In the genomic region with DNA sequence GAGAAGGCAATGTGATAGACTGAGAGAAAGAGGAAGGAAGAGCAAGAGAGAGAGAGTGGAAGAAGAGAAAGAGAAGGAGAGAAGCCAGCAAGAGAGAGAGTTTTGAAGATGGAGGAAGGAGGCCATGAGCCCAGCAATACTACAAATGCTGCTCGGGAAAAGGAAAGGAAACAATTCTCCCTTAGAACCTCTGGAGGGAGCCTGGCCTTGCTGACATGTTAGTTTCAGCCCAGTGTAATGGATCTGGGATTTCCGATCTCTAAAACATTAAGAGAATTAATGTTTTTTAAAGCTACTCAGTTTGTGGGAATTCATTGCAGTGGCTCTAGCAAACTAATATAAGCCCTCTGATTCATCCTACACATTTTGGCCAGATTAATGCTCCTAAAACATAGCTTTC, we compare ENCODE assay signal across 14 cellular contexts.
DNase-seq lines count a peak whose midpoint lies in the region; ATAC-seq and TF ChIP-seq lines count a peak whose summit lies in the region.
"Had no signal": no experiment of that assay in that cellular context is flagged by ENCODE, and none has a peak within 500 bp of the region (broad histone marks: within the 10 kb centered on the region; RNA-seq: fewer than 3 reads in every experiment).

No MANE protein-coding gene starts in this region.

- TF ChIP-seq RAD21 in neural cell (conservative IDR thresholded peaks at IDR 0.05) = peak; percentile 47

- no peaks in the 10 kb centered on the region for H3F3A ChIP-seq in neural cell (ENCODE audit: insufficient read depth, low read length, poor library complexity, severe bottlenecking)

- DNase-seq in ELR (ENCODE audit: low read depth) = peak; percentile 24
- peak; percentile 1 for DNase-seq in OCI-M1 (lab: John Stamatoyannopoulos, UW)
- DNase-seq in endothelial cell (ENCODE audit: low spot score) = peak; percentile 9
- DNase-seq in AML-193 (lab: John Stamatoyannopoulos, UW) = no peak
- DNase-seq in effector memory CD8-positive, alpha-beta T cell = no peak
- no peak for DNase-seq in AG08395 (ENCODE audit: low spot score)
- DNase-seq: activated CD4-positive, alpha-beta T cell treated with anti-CD3 and anti-CD28 coated beads for 1 hour; activated T-cell treated with anti-CD3 and anti-CD28 coated beads, Interleukin-2, amount 50 U/mL, for 1 hour; GOT3; heart right ventricle; mucosa of descending colon; NCI-H1092 treated with DMSO at 0.1 percent for 48 hours had no signal

- H3K27me3 ChIP-seq in neural cell (ENCODE audit: insufficient read depth, low read depth, low read length) = no peaks in the 10 kb centered on the region
- H3K27me3 ChIP-seq: heart right ventricle had no signal

- no peaks in the 10 kb centered on the region for H3K4me1 Mint-ChIP-seq in endothelial cell (ENCODE audit: unreplicated experiment)
- H3K4me1 Mint-ChIP-seq in effector memory CD8-positive, alpha-beta T cell (ENCODE audit: low read depth in 2 of 2) = peaks cover 3 to 12% of the 10 kb centered on the region in 2 donors

- H3K36me3 ChIP-seq in neural cell (ENCODE audit: insufficient read depth, low read length) = no peaks in the 10 kb centered on the region
- H3K36me3 ChIP-seq: heart right ventricle had no signal

- H3K9me2 ChIP-seq in neural cell (ENCODE audit: insufficient read depth, low read length) = no peaks in the 10 kb centered on the region

- no peaks in the 10 kb centered on the region for H3K36me3 Mint-ChIP-seq in endothelial cell (ENCODE audit: low read depth, unreplicated experiment)
- no peaks in the 10 kb centered on the region for H3K36me3 Mint-ChIP-seq in effector memory CD8-positive, alpha-beta T cell (ENCODE audit: insufficient read depth)

- H3K4me3 ChIP-seq in neural cell (ENCODE audit: low read length) = no peak overlapping the region
- H3K4me3 ChIP-seq: heart right ventricle, mucosa of descending colon had no signal

- H3K9ac ChIP-seq in neural cell (ENCODE audit: low read length) = no peak overlapping the region

- no peak overlapping the region for H3K27ac Mint-ChIP-seq in endothelial cell (ENCODE audit: unreplicated experiment)
- H3K27ac Mint-ChIP-seq in effector memory CD8-positive, alpha-beta T cell = no peak overlapping the region

- ATAC-seq in effector memory CD8-positive, alpha-beta T cell (replicated peaks) = no peak
- no peak for ATAC-seq in HG02763 (IDR thresholded peaks at IDR 0.05; ENCODE audit: unreplicated experiment)
- ATAC-seq: mucosa of descending colon had no signal

- TF ChIP-seq EP300 in neural cell (conservative IDR thresholded peaks at IDR 0.05; ENCODE audit: poor library complexity, severe bottlenecking) = no peak

- no peak overlapping the region for H3K4me3 Mint-ChIP-seq in endothelial cell (ENCODE audit: unreplicated experiment)
- H3K4me3 Mint-ChIP-seq in effector memory CD8-positive, alpha-beta T cell = no peak overlapping the region

- no peaks in the 10 kb centered on the region for H3K9me3 ChIP-seq in neural cell (ENCODE audit: low read length)
- H3K9me3 ChIP-seq: heart right ventricle, mucosa of descending colon had no signal

- H3K27me3 Mint-ChIP-seq in endothelial cell (ENCODE audit: unreplicated experiment) = peaks cover 1% of the 10 kb centered on the region
- H3K27me3 Mint-ChIP-seq in effector memory CD8-positive, alpha-beta T cell = no peaks in the 10 kb centered on the region

- TF ChIP-seq CTCF in endothelial cell (IDR thresholded peaks at IDR 0.05; ENCODE audit: unreplicated experiment) (no peak), neural cell (IDR thresholded peaks at IDR 0.05; ENCODE audit: poor library complexity, severe bottlenecking) (peak; percentile 44)

- H3K27ac ChIP-seq in neural cell (ENCODE audit: low read length) = no peak overlapping the region
- H3K27ac ChIP-seq: heart right ventricle had no signal

- H2AFZ ChIP-seq in neural cell (ENCODE audit: low read depth, low read length) = no peak overlapping the region

- no peak overlapping the region for H3K4me2 ChIP-seq in neural cell (ENCODE audit: low read length)

- H3K79me2 ChIP-seq in neural cell (replicated peaks; ENCODE audit: insufficient read depth, low read length) = no peaks in the 10 kb centered on the region

- no peaks in the 10 kb centered on the region for H3K9me3 Mint-ChIP-seq in endothelial cell (ENCODE audit: unreplicated experiment)
- peaks cover 0 to 4% of the 10 kb centered on the region in 2 donors for H3K9me3 Mint-ChIP-seq in effector memory CD8-positive, alpha-beta T cell

- no peaks in the 10 kb centered on the region for H4K20me1 ChIP-seq in neural cell (ENCODE audit: insufficient read depth)

TF ChIP-seq in neural cell, 6 proteins besides CTCF, POLR2A, EP300 and RAD21:
- TF ChIP-seq SMC3 (conservative IDR thresholded peaks at IDR 0.05; ENCODE audit: poor library complexity) (peak; percentile 22), POLR2AphosphoS5 (IDR thresholded peaks at IDR 0.05) (no peak)

Comparison
In these comparisons a context has a peak if more than half of its experiments do, and no peak if none do; other contexts are left out.
1. DNase-seq: peak in ELR (single experiment), OCI-M1 (single experiment) and endothelial cell (single experiment); none in AML-193 (0 of 2), effector memory CD8-positive, alpha-beta T cell (0 of 3) and AG08395 (single experiment).